ENCODE assay signal across 8 cellular contexts in the genomic region with DNA sequence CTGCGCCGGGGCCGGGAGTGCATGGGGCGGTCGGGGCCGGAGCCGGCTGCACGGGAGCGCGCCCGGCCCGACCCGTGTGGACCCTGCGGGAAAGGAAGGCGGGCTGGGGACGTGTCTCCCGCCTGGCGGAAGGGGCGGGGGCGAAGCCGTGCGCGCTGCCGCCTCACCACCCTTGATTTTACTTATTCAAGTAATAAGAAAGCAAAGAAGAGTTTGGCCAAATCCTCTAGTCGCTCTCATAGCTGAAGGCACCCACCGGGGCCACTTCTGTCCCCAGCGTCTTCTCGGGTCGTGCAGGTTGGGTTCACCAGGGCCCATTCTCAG. TPM values are rescaled to one million over a fixed set of nuclear protein-coding genes. Genes with fewer than 3 reads are reported as not detected.
A peak's percentile ranks its signal among the peaks of the same experiment; 100 is the strongest.
DNase-seq lines count a peak whose midpoint lies in the region; ATAC-seq and TF ChIP-seq lines count a peak whose summit lies in the region.

No MANE protein-coding gene starts in this region.

- no peaks in the 10 kb centered on the region for H3K27me3 ChIP-seq in endocrine pancreas (ENCODE audit: control insufficient read depth, insufficient read depth, low read length)

- TF ChIP-seq CTCF in mucosa of descending colon (IDR thresholded peaks at IDR 0.05), result no peak

- H3K9me3 ChIP-seq in endocrine pancreas (ENCODE audit: control insufficient read depth, low read length) (no peaks in the 10 kb centered on the region), mucosa of descending colon (no peaks in the 10 kb centered on the region)

- H3K4me3 ChIP-seq in endocrine pancreas (ENCODE audit: control insufficient read depth, insufficient read depth, low read length) (no peak overlapping the region), mucosa of descending colon (peak overlapping the region; percentile 98)

- no peaks in the 10 kb centered on the region for H3K4me1 ChIP-seq in endocrine pancreas (ENCODE audit: control insufficient read depth, insufficient read depth, low read length)
- peaks cover 33% of the 10 kb centered on the region for H3K4me1 ChIP-seq in mucosa of descending colon (ENCODE audit: low read depth)

- intact Hi-C loops in mucosa of descending colon (cut with DNase I, micrococcal nuclease), result no loop called here

- H3K36me3 ChIP-seq in endocrine pancreas (ENCODE audit: control insufficient read depth, insufficient read depth, low read length) (no peaks in the 10 kb centered on the region), mucosa of descending colon (ENCODE audit: low read depth) (no peaks in the 10 kb centered on the region)

- peak overlapping the region; percentile 65 for H3K9ac ChIP-seq in endocrine pancreas (ENCODE audit: control insufficient read depth, insufficient read depth, low read length)

- peak; percentile 44 for ATAC-seq in HG02885 (IDR thresholded peaks at IDR 0.05; ENCODE audit: poor library complexity, unreplicated experiment)
- ATAC-seq in mucosa of descending colon, result peak; percentile 62
- peak; percentile 55 for ATAC-seq in stimulated activated naive CD8-positive, alpha-beta T cell treated with anti-CD3 and anti-CD28 coated beads, Interleukin-15, Interleukin-2, amounts not matched to agents 100 U/mL and 50 U/mL, for 24 hours

- DNase-seq in NCI-H524 (lab: John Stamatoyannopoulos, UW) (peak; percentile 60 to 82), NCI-H524 treated with DMSO at 0.1 percent for 48 hours (lab: John Stamatoyannopoulos, UW) (no peak), NCI-H510A treated with DMSO at 0.1 percent for 48 hours (lab: John Stamatoyannopoulos, UW) (peak; percentile 98), mucosa of descending colon (peak; percentile 80 to 93 (median 91))
- DNase-seq in activated CD4-positive, alpha-beta T cell treated with anti-CD3 and anti-CD28 coated beads, Interleukin-2, amount 50 U/mL, for 48 hours, result peak; percentile 74 to 81
- DNase-seq in stimulated activated naive CD8-positive, alpha-beta T cell treated with anti-CD3 and anti-CD28 coated beads, Interleukin-15, Interleukin-2, amounts not matched to agents 100 U/mL and 50 U/mL, for 24 hours, result peak; percentile 85

RNA-seq across cellular contexts. Expression of gene PFN1, which starts 0.6 kb away (rescaled TPM):
- 100 to 1,000 TPM; 605 to 825 (median 723) TPM for total RNA-seq in mucosa of descending colon

RNA-seq across cellular contexts. Expression of gene ENO3, which starts 2.0 kb away (rescaled TPM):
- 10 to 100 TPM in 2 of 3 donors, 1 to 10 TPM in 1; 8.6 to 12.4 (median 10.1) TPM for total RNA-seq in mucosa of descending colon

RNA-seq across cellular contexts. Expression of gene RNF167, which starts 8.9 kb away (rescaled TPM):
- total RNA-seq in mucosa of descending colon, result 100 to 1,000 TPM in 2 of 3 donors, 10 to 100 TPM in 1; 90.8 to 118 (median 114) TPM

RNA-seq across cellular contexts. Expression of gene SLC25A11, which starts 9.1 kb away (rescaled TPM):
- 10 to 100 TPM; 68.4 to 87.2 (median 72.8) TPM for total RNA-seq in mucosa of descending colon

RNA-seq across cellular contexts. Expression of gene GP1BA, which starts 16.9 kb away (rescaled TPM):
- total RNA-seq in mucosa of descending colon, result not detected
